8 cellular contexts compared by ENCODE assay signal in the genomic region with DNA sequence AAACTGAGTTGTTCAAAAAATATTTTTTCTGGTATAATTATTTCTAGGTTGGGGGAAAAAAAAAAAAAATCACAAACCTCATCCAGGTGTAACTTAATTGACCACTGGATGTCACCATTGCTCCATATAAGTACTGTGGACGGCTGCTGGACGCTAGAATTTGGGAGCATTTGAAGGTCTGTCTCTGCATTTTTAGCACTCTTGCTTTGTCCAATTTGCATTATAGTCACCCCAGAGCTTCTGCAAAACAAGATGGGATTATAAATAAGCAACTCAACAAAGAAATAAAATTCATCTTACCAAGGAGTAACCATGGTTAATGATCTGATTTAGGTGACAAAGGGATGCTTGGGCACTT.
A peak's percentile ranks its signal among the peaks of the same experiment; 100 is the strongest.
DNase-seq lines count a peak whose midpoint lies in the region; ATAC-seq and TF ChIP-seq lines count a peak whose summit lies in the region.

No MANE protein-coding gene starts in this region.

- H3K4me3 ChIP-seq in Karpas-422 (ENCODE audit: low read length) (no peak overlapping the region), adipocyte (ENCODE audit: low read length) (no peak overlapping the region), right lobe of liver (no peak overlapping the region)

- intact Hi-C loops in Calu3 (cut with micrococcal nuclease; ENCODE audit: unreplicated experiment): loop anchor here (1.0 to 5.0 kb wide), 3 partner anchors 118 to 1288 kb away; no protein-coding TSS in a partner anchor
- intact Hi-C loops in right lobe of liver (cut with DNase I): loop anchor here (10.0 kb wide), 2 partner anchors 181 to 191 kb away; no protein-coding TSS in a partner anchor

- H3K9me2 ChIP-seq in Karpas-422 (replicated peaks; ENCODE audit: insufficient read depth, low read length): no peaks in the 10 kb centered on the region

- H3K4me3 Mint-ChIP-seq in Calu3 (ENCODE audit: low read depth, unreplicated experiment) (no peak overlapping the region), immature natural killer cell (no peak overlapping the region)

- H3K9me3 Mint-ChIP-seq in Calu3 (ENCODE audit: low read depth, unreplicated experiment) (no peaks in the 10 kb centered on the region), immature natural killer cell (no peaks in the 10 kb centered on the region)

- no peak for TF ChIP-seq POLR2A in right lobe of liver (IDR thresholded peaks at IDR 0.05)

- CTCF ChIA-PET in Calu3 (lab: Charles Lee): interaction anchor here (0.6 to 1.7 kb wide), 5 partner anchors 181 to 1487 kb away, joined by 3 to 14 read pairs (median 4); no protein-coding TSS in a partner anchor

- H3K36me3 ChIP-seq in Karpas-422 (ENCODE audit: insufficient read depth, low read length) (no peaks in the 10 kb centered on the region), adipocyte (ENCODE audit: control insufficient read depth, insufficient read depth, low read length, severe bottlenecking) (no peaks in the 10 kb centered on the region), right lobe of liver (no peaks in the 10 kb centered on the region)

- TF ChIP-seq CTCF in Calu3 (IDR thresholded peaks at IDR 0.05; ENCODE audit: unreplicated experiment) (peak; percentile 42), right lobe of liver (IDR thresholded peaks at IDR 0.05) (peak; percentile 38 to 61 (median 50)), GM20000 (IDR thresholded peaks at IDR 0.05; ENCODE audit: extremely low read depth, missing control alignments) (no peak)

- no peaks in the 10 kb centered on the region for H4K20me1 ChIP-seq in Karpas-422 (ENCODE audit: insufficient read depth, low read depth, low read length)

- H3K4me2 ChIP-seq in Karpas-422 (ENCODE audit: low read depth, low read length, poor library complexity, severe bottlenecking): no peak overlapping the region

- H3K27me3 ChIP-seq in Karpas-422 (ENCODE audit: low read length) (no peaks in the 10 kb centered on the region), adipocyte (replicated peaks; ENCODE audit: control insufficient read depth, insufficient read depth, low read length) (no peaks in the 10 kb centered on the region), right lobe of liver (no peaks in the 10 kb centered on the region)

- DNase-seq in Calu3: peak; percentile 35
- DNase-seq in Karpas-422: peak; percentile 59
- peak; percentile 34 for DNase-seq in adipocyte (ENCODE audit: low read depth)
- no peak for DNase-seq in right lobe of liver
- DNase-seq in GM20000 (ENCODE audit: low spot score): no peak
- no peak for DNase-seq in immature natural killer cell

- H3K27ac ChIP-seq in Karpas-422 (ENCODE audit: low read length) (no peak overlapping the region), right lobe of liver (no peak overlapping the region)

- H3K9me3 ChIP-seq in Karpas-422 (ENCODE audit: low read length) (no peaks in the 10 kb centered on the region), adipocyte (ENCODE audit: control insufficient read depth, low read length) (no peaks in the 10 kb centered on the region), right lobe of liver (no peaks in the 10 kb centered on the region)

- BruUV-seq in Calu3 (replicated peaks; lab: Mats Ljungman, UMichigan): no TSS peak

- WGBS in right lobe of liver (ENCODE audit: insufficient coverage, low coverage, low lambda C conversion rate, missing lambda C conversion rate): 8% methylated on average over 2 of the region's 2 CpGs

- H2AFZ ChIP-seq in Karpas-422 (ENCODE audit: low read length): no peak overlapping the region

- H3K79me2 ChIP-seq in Karpas-422 (ENCODE audit: low read length): no peaks in the 10 kb centered on the region

- H3K36me3 Mint-ChIP-seq in Calu3 (ENCODE audit: insufficient read depth, unreplicated experiment) (no peaks in the 10 kb centered on the region), immature natural killer cell (no peaks in the 10 kb centered on the region)

- ATAC-seq in right lobe of liver (peak; percentile 56 to 71 (median 64)), GM21825 (IDR thresholded peaks at IDR 0.05; ENCODE audit: unreplicated experiment) (no peak), HG03108 (IDR thresholded peaks at IDR 0.05; ENCODE audit: unreplicated experiment) (no peak)

- no peak overlapping the region for H3K9ac ChIP-seq in Karpas-422 (ENCODE audit: low read length)
- no peak overlapping the region for H3K9ac ChIP-seq in adipocyte (ENCODE audit: low read length)

- H3K4me1 Mint-ChIP-seq in Calu3 (ENCODE audit: low read depth, unreplicated experiment) (no peaks in the 10 kb centered on the region), immature natural killer cell (no peaks in the 10 kb centered on the region)

- peaks cover 51% of the 10 kb centered on the region for H3K27me3 Mint-ChIP-seq in Calu3 (ENCODE audit: unreplicated experiment)
- H3K27me3 Mint-ChIP-seq in immature natural killer cell (ENCODE audit: low read depth in 3 of 3): peaks cover 0 to 5% (median 4%) of the 10 kb centered on the region in 3 donors

- H3K27ac Mint-ChIP-seq in Calu3 (ENCODE audit: unreplicated experiment) (no peak overlapping the region), immature natural killer cell (no peak overlapping the region)

- H3K4me1 ChIP-seq in Karpas-422 (ENCODE audit: low read length): no peaks in the 10 kb centered on the region
- H3K4me1 ChIP-seq in adipocyte (ENCODE audit: control insufficient read depth, insufficient read depth, low read length): peaks cover 11% of the 10 kb centered on the region
- peaks cover 0 to 5% (median 0%) of the 10 kb centered on the region in 4 donors for H3K4me1 ChIP-seq in right lobe of liver

Comparison
In these comparisons a context has a peak if more than half of its experiments do, and no peak if none do; other contexts are left out.
1. DNase-seq: peak in Calu3 (single experiment), Karpas-422 (single experiment) and adipocyte (single experiment); none in right lobe of liver (0 of 3), GM20000 (single experiment) and immature natural killer cell (0 of 3).
2. ATAC-seq: peak in right lobe of liver (4 of 4); none in GM21825 (single experiment) and HG03108 (single experiment).